ENCODE assay signal across 18 cellular contexts in genomic region chr2:56806924-56807323, GRCh38.
"Had no signal": no experiment of that assay in that cellular context is flagged by ENCODE, and none has a peak within 500 bp of the region (broad histone marks: within the 10 kb centered on the region; RNA-seq: fewer than 3 reads in every experiment).

No MANE protein-coding gene starts in this region.

- H3K4me1 Mint-ChIP-seq: natural killer cell, neural progenitor cell had no signal

- H3K27ac ChIP-seq: esophagus squamous epithelium, neural progenitor cell, pancreas had no signal

- H3K27me3 Mint-ChIP-seq: progenitor cell of endocrine pancreas had no signal

- H3K4me3 Mint-ChIP-seq: natural killer cell, neural progenitor cell had no signal

- FAIRE-seq: endometrium, pancreas had no signal

- H3K4me3 ChIP-seq: esophagus squamous epithelium, mucosa of descending colon, neural progenitor cell, pancreas had no signal

- H3K9ac ChIP-seq: neural progenitor cell had no signal

- H3K36me3 Mint-ChIP-seq: neural progenitor cell had no signal

- H3K9me3 ChIP-seq: esophagus squamous epithelium, mucosa of descending colon, pancreas had no signal

- DNase-seq: effector memory CD4-positive, alpha-beta T cell; esophagus squamous epithelium; foreskin fibroblast; head of caudate nucleus; hippocampal formation; kidney glomerular epithelial cell; mucosa of descending colon; natural killer cell; nucleus accumbens; pancreas; right cardiac atrium; small intestine; stimulated activated CD4-positive, alpha-beta T cell treated with anti-CD3 and anti-CD28 coated beads, Interleukin-12 subunit alpha, Interleukin-12 subunit beta, amount 100 ng/mL, for 4 hours; stimulated activated naive CD4-positive, alpha-beta T cell; trophoblast cell had no signal

- H3K27me3 ChIP-seq: esophagus squamous epithelium, neural progenitor cell, pancreas had no signal

- H3K9me3 Mint-ChIP-seq: neural progenitor cell had no signal

- H3K36me3 ChIP-seq: esophagus squamous epithelium, neural progenitor cell, pancreas had no signal

- H3K4me2 ChIP-seq: neural progenitor cell had no signal

- H3K4me1 ChIP-seq: esophagus squamous epithelium, neural progenitor cell, pancreas had no signal

- H3K27ac Mint-ChIP-seq: natural killer cell, neural progenitor cell, progenitor cell of endocrine pancreas had no signal

- H2AFZ ChIP-seq: neural progenitor cell had no signal
